Comparison of ENCODE assay signal across 16 cellular contexts in the genomic region with DNA sequence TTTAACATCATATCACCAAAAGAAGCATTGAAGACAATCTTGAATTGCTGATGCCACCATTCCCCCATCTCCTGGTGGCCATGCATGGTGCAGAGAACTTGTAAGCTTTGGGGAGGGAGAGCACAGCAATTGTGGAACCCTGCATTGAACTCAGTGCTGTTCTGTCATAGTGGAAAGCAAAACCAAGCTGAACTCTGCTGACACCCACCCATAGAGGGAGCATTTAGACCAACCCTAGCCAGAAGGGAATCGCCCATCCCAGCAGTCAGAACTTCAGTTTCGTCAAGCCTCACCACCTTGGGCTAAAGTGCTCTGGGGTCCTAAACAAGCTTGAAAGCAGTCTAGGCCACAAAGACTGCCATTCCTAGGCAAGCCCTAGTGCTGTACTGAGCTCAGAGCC. TPM values are rescaled to one million over a fixed set of nuclear protein-coding genes. Genes with fewer than 3 reads are reported as not detected.
DNase-seq lines count a peak whose midpoint lies in the region; FAIRE-seq and TF ChIP-seq lines count a peak whose summit lies in the region.
"Had no signal": no experiment of that assay in that cellular context is flagged by ENCODE, and none has a peak within 500 bp of the region (broad histone marks: within the 10 kb centered on the region; RNA-seq: fewer than 3 reads in every experiment).

No MANE protein-coding gene starts in this region.

- peak; percentile 10 for TF ChIP-seq CTCF in GM06990 (IDR thresholded peaks at IDR 0.05; ENCODE audit: insufficient read depth, low read length, poor library complexity, severe bottlenecking)
- TF ChIP-seq CTCF in cardiac fibroblast (IDR thresholded peaks at IDR 0.05; ENCODE audit: low read depth, low read length) = peak; percentile 42

- H2BK5ac ChIP-seq in mesendoderm (ENCODE audit: low read length) = no peak overlapping the region

- no peak overlapping the region for H3K4me3 ChIP-seq in GM06990 (replicated peaks; ENCODE audit: low read depth, low read length)
- H3K4me3 ChIP-seq in cardiac fibroblast (replicated peaks in 1 of 2; ENCODE audit: low read depth in 2 of 2, low read length in 2 of 2) = no peak overlapping the region
- H3K4me3 ChIP-seq in mesendoderm (ENCODE audit: low read length) = no peak overlapping the region
- H3K4me3 ChIP-seq: GM12878, SJSA1 had no signal

- H2AK5ac ChIP-seq in mesendoderm (ENCODE audit: low read length) = no peak overlapping the region

- H2BK120ac ChIP-seq in mesendoderm (ENCODE audit: low read depth, low read length) = no peak overlapping the region

- H4K5ac ChIP-seq in mesendoderm (ENCODE audit: low read length) = no peak overlapping the region

- no peaks in the 10 kb centered on the region for H3K79me2 ChIP-seq in mesendoderm (ENCODE audit: control insufficient read depth, insufficient read depth, low read length)

- H3K23ac ChIP-seq in mesendoderm (ENCODE audit: low read length) = no peak overlapping the region

- H3K4me2 ChIP-seq in mesendoderm (ENCODE audit: low read length) = no peak overlapping the region

- H3K56ac ChIP-seq in mesendoderm (ENCODE audit: low read length) = no peak overlapping the region

- no peak overlapping the region for H2BK15ac ChIP-seq in mesendoderm (replicated peaks; ENCODE audit: low read depth)

- no peak overlapping the region for H3K9ac ChIP-seq in mesendoderm (ENCODE audit: low read length)

- no peak overlapping the region for H3K18ac ChIP-seq in mesendoderm (ENCODE audit: low read length)

- no peaks in the 10 kb centered on the region for H3K79me1 ChIP-seq in mesendoderm (ENCODE audit: low read length)

- no peaks in the 10 kb centered on the region for H3K36me3 ChIP-seq in GM06990 (ENCODE audit: control insufficient read depth, insufficient read depth, low read length)
- H3K36me3 ChIP-seq in mesendoderm (ENCODE audit: control insufficient read depth, insufficient read depth, low read length) = no peaks in the 10 kb centered on the region
- H3K36me3 ChIP-seq: SJSA1 had no signal

- H4K8ac ChIP-seq in mesendoderm (ENCODE audit: low read depth, low read length) = no peak overlapping the region

- no CpG with 5 or more reads among the region's 2 CpGs for WGBS in mesendoderm (ENCODE audit: extremely low coverage, insufficient coverage, low lambda C conversion rate)

- DNase-seq in GM06990 (ENCODE audit: extremely low read depth, insufficient read length) (no peak), NAMALWA (ENCODE audit: low spot score) (peak; percentile 4), cardiac fibroblast (ENCODE audit: low read depth in 2 of 2) (peak in 1 of 2 donors; percentile 32), mesendoderm (peak; percentile 42), T-helper 9 cell (no peak), H54 (ENCODE audit: insufficient read length, low spot score) (no peak), GF-D8 (lab: John Stamatoyannopoulos, UW) (no peak)
- DNase-seq: activated CD4-positive, alpha-beta memory T cell treated with anti-CD3 and anti-CD28 coated beads for 36 hours; activated naive CD8-positive, alpha-beta T cell treated with anti-CD3 and anti-CD28 coated beads, Interleukin-2, amount 10 ng/mL, durations not matched to agents 7 days and 5 days; activated T-cell treated with anti-CD3 and anti-CD28 coated beads, Interleukin-2, amount 50 U/mL, for 48 hours; CD4-positive, CD25-positive, alpha-beta regulatory T cell; NCI-H1417; NCI-H2227 treated with DMSO at 0.1 percent for 48 hours; stimulated activated CD4-positive, alpha-beta T cell treated with anti-CD3 and anti-CD28 coated beads, Interleukin-1b, Interleukin-23, amount 100 ng/mL, for 48 hours had no signal

- no peak overlapping the region for H3K4ac ChIP-seq in mesendoderm (ENCODE audit: low read depth, low read length)

- no peaks in the 10 kb centered on the region for H3K4me1 ChIP-seq in mesendoderm (ENCODE audit: control insufficient read depth, low read depth, low read length)
- H3K4me1 ChIP-seq: SJSA1 had no signal

- TF ChIP-seq POLR2A in H54 (IDR thresholded peaks at IDR 0.05; ENCODE audit: low read depth, low read length) = no peak

- H3K27ac ChIP-seq in mesendoderm (ENCODE audit: low read depth, low read length) = no peak overlapping the region
- H3K27ac ChIP-seq: SJSA1 had no signal

- H3K27me3 ChIP-seq in GM06990 (replicated peaks; ENCODE audit: control insufficient read depth, insufficient read depth, low read length) (no peaks in the 10 kb centered on the region), mesendoderm (ENCODE audit: insufficient read depth, low read length, poor library complexity) (no peaks in the 10 kb centered on the region)

- no peak for FAIRE-seq in H54 (lab: Jason Lieb, UNC)
- FAIRE-seq: GM12878 had no signal

RNA-seq across cellular contexts. Expression of gene RUSC2, which starts 37.4 kb away (rescaled TPM):
- 4.1 TPM for polyA plus RNA-seq in mesendoderm (2013, experiment 1 of 2)
- 3.9 TPM for polyA plus RNA-seq in mesendoderm (2013, experiment 2 of 2)
- polyA plus RNA-seq: GM12878 had no signal

Comparison
In these comparisons a context has a peak if more than half of its experiments do, and no peak if none do; other contexts are left out.
1. DNase-seq: peak in NAMALWA (single experiment) and mesendoderm (single experiment); none in GM06990 (single experiment), T-helper 9 cell (single experiment), H54 (single experiment) and GF-D8 (single experiment).